In the genomic region with DNA sequence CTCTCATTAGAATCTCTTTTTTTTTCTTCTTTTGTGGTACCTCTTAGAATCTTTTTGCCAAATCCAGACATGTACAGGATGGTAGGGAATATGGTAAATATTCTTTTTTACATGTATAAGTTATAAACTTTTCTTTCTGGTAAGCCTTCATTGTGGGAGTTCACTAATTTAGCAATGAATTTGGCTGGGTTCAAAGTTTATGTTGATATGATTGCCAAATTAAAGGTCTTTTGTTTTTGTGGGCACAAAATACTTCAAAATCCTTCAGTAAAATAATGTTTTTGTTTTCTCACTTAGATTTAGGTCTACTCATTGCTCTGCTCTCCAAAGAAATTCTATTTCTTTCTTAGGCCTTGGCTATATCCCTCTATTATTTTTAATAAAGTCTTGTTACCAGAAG, we compare ENCODE assay signal across 20 cellular contexts.
A peak's percentile ranks its signal among the peaks of the same experiment; 100 is the strongest.
DNase-seq lines count a peak whose midpoint lies in the region; ATAC-seq and TF ChIP-seq lines count a peak whose summit lies in the region.
"Had no signal": no experiment of that assay in that cellular context is flagged by ENCODE, and none has a peak within 500 bp of the region (broad histone marks: within the 10 kb centered on the region; RNA-seq: fewer than 3 reads in every experiment).

No MANE protein-coding gene starts in this region.

- no TSS peak for BruUV-seq in HCT116 (replicated peaks; lab: Mats Ljungman, UMichigan)

- H3K9me3 ChIP-seq in HCT116 (ENCODE audit: control insufficient read depth in 1 of 2, insufficient read depth in 1 of 2, low read depth in 1 of 2, low read length in 2 of 2) (no peaks in the 10 kb centered on the region), liver (ENCODE audit: control insufficient read depth in 4 of 4, low read length in 3 of 4) (no peaks in the 10 kb centered on the region)
- H3K9me3 ChIP-seq: BE2C, BLaER1 had no signal

- CTCF ChIA-PET in HCT116 (lab: Charles Lee): no interaction called here

- TF ChIP-seq CTCF in HCT116 (IDR thresholded peaks at IDR 0.05 in 2 of 3, conservative IDR thresholded peaks at IDR 0.05 in 1 of 3; ENCODE audit: borderline replicate concordance in 1 of 3, insufficient read depth in 1 of 3, low read depth in 2 of 3, low read length in 2 of 3) (no peak), liver (IDR thresholded peaks at IDR 0.05; ENCODE audit: low read depth, low read length, missing input control) (no peak)

- H3K4me2 ChIP-seq in HCT116 (ENCODE audit: low read length): no peak overlapping the region
- H3K4me2 ChIP-seq: BLaER1 had no signal

- H3K36me3 ChIP-seq in HCT116 (ENCODE audit: control insufficient read depth in 1 of 2, insufficient read depth in 2 of 2, low read length in 2 of 2) (no peaks in the 10 kb centered on the region), liver (ENCODE audit: control insufficient read depth in 4 of 4, insufficient read depth in 3 of 4, low read depth in 1 of 4, low read length in 3 of 4) (no peaks in the 10 kb centered on the region), H7 (replicated peaks; ENCODE audit: control insufficient read depth, insufficient read depth, low read length) (no peaks in the 10 kb centered on the region)
- H3K36me3 ChIP-seq: BE2C, BLaER1 had no signal

- H3K9ac ChIP-seq in HCT116 (ENCODE audit: low read length): no peak overlapping the region
- H3K9ac ChIP-seq in liver (ENCODE audit: low read depth in 1 of 2, low read length in 2 of 2): no peak overlapping the region
- H3K9ac ChIP-seq: BLaER1 had no signal

- no peak for DNase-seq in HCT116 (ENCODE audit: low read depth, low spot score)
- no peak for DNase-seq in left lobe of liver (ENCODE audit: low spot score)
- DNase-seq in H7: no peak
- no peak for DNase-seq in GDM1 (lab: John Stamatoyannopoulos, UW)
- DNase-seq: 8988T; ACHN; BE2C; C1 segment of cervical spinal cord; CD4-positive, CD25-positive, alpha-beta regulatory T cell; CD8-positive, alpha-beta memory T cell; COR-L47; DMS 273 treated with DMSO at 0.1 percent for 48 hours; DMS153; DMS53; DMS79; DND-41; EL; GF-D8 had no signal

- no peaks in the 10 kb centered on the region for H3K9me2 ChIP-seq in HCT116 (ENCODE audit: insufficient read depth)

- ATAC-seq in HCT116 (no peak), left lobe of liver (peak; percentile 28)

- no peak for TF ChIP-seq RAD21 in HCT116 (IDR thresholded peaks at IDR 0.05; ENCODE audit: low read depth)
- TF ChIP-seq RAD21 in liver (IDR thresholded peaks at IDR 0.05): no peak

- no peak overlapping the region for H3K27ac ChIP-seq in HCT116 (ENCODE audit: low read depth, low read length)
- no peak overlapping the region for H3K27ac ChIP-seq in liver (ENCODE audit: low read depth in 1 of 2, low read length in 2 of 2)
- H3K27ac ChIP-seq: BLaER1 had no signal

- RAD21 ChIA-PET in HCT116 (lab: Charles Lee; ENCODE audit: low non-redundant PET in 1 of 2, low total read pairs in 2 of 2, uncharacterized antibody in 2 of 2, unreplicated experiment in 2 of 2): no interaction called here

- intact Hi-C loops in HCT116 (cut with micrococcal nuclease): no loop called here

- H3K79me2 ChIP-seq in HCT116 (ENCODE audit: insufficient read depth, low read length): no peaks in the 10 kb centered on the region

- H2AFZ ChIP-seq in HCT116 (ENCODE audit: low read depth, low read length, poor library complexity, severe bottlenecking): peak overlapping the region; percentile 21

- H4K20me1 ChIP-seq in HCT116 (ENCODE audit: insufficient read depth): no peaks in the 10 kb centered on the region
- H4K20me1 ChIP-seq: BLaER1 had no signal

- POLR2A ChIA-PET in HCT116 (lab: Charles Lee): no interaction called here

- TF ChIP-seq POLR2A in HCT116 (IDR thresholded peaks at IDR 0.05; ENCODE audit: borderline replicate concordance, extremely low read depth, insufficient read depth, insufficient read length): no peak

- H3K27me3 ChIP-seq in HCT116 (ENCODE audit: insufficient read depth, low read length) (no peaks in the 10 kb centered on the region), liver (ENCODE audit: control insufficient read depth in 4 of 4, insufficient read depth in 4 of 4, low read length in 3 of 4) (no peaks in the 10 kb centered on the region), H7 (ENCODE audit: control insufficient read depth, insufficient read depth, low read length) (no peaks in the 10 kb centered on the region)
- H3K27me3 ChIP-seq: BE2C, BLaER1 had no signal

- H3K4me3 ChIP-seq in HCT116 (replicated peaks in 1 of 2; ENCODE audit: low read depth in 1 of 2, low read length in 2 of 2) (no peak overlapping the region), liver (ENCODE audit: low read depth in 1 of 3, low read length in 3 of 3) (no peak overlapping the region), H7 (ENCODE audit: insufficient read depth, low read depth, low read length) (no peak overlapping the region)
- H3K4me3 ChIP-seq: BLaER1 had no signal

- no peaks in the 10 kb centered on the region for H3K4me1 ChIP-seq in HCT116 (ENCODE audit: control insufficient read depth in 1 of 2, insufficient read depth in 2 of 2, low read length in 2 of 2)
- no peaks in the 10 kb centered on the region for H3K4me1 ChIP-seq in liver (ENCODE audit: control insufficient read depth in 4 of 4, insufficient read depth in 4 of 4, low read length in 3 of 4)
- H3K4me1 ChIP-seq: BE2C, BLaER1 had no signal

TF ChIP-seq in HCT116, 20 proteins besides CTCF, POLR2A, EP300 and RAD21 (continues in another document):
- TF ChIP-seq ZNF274 (IDR thresholded peaks at IDR 0.05; ENCODE audit: low read depth, low read length) (no peak), EZH2 (IDR thresholded peaks at IDR 0.05) (no peak), SIN3A (IDR thresholded peaks at IDR 0.05; ENCODE audit: low read depth) (no peak), SRF (IDR thresholded peaks at IDR 0.05; ENCODE audit: low read depth) (no peak), ELF1 (IDR thresholded peaks at IDR 0.05; ENCODE audit: borderline replicate concordance, low read depth) (no peak)
- TF ChIP-seq, protein P1, sequence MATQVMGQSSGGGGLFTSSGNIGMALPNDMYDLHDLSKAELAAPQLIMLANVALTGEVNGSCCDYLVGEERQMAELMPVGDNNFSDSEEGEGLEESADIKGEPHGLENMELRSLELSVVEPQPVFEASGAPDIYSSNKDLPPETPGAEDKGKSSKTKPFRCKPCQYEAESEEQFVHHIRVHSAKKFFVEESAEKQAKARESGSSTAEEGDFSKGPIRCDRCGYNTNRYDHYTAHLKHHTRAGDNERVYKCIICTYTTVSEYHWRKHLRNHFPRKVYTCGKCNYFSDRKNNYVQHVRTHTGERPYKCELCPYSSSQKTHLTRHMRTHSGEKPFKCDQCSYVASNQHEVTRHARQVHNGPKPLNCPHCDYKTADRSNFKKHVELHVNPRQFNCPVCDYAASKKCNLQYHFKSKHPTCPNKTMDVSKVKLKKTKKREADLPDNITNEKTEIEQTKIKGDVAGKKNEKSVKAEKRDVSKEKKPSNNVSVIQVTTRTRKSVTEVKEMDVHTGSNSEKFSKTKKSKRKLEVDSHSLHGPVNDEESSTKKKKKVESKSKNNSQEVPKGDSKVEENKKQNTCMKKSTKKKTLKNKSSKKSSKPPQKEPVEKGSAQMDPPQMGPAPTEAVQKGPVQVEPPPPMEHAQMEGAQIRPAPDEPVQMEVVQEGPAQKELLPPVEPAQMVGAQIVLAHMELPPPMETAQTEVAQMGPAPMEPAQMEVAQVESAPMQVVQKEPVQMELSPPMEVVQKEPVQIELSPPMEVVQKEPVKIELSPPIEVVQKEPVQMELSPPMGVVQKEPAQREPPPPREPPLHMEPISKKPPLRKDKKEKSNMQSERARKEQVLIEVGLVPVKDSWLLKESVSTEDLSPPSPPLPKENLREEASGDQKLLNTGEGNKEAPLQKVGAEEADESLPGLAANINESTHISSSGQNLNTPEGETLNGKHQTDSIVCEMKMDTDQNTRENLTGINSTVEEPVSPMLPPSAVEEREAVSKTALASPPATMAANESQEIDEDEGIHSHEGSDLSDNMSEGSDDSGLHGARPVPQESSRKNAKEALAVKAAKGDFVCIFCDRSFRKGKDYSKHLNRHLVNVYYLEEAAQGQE (IDR thresholded peaks at IDR 0.05; ENCODE audit: low read depth): no peak

TF ChIP-seq in liver, 16 proteins besides CTCF, POLR2A, EP300 and RAD21:
- TF ChIP-seq FOXA2 (IDR thresholded peaks at IDR 0.05) (no peak), HNF4A (conservative IDR thresholded peaks at IDR 0.05) (peak; percentile 66), HNF4G (IDR thresholded peaks at IDR 0.05) (peak; percentile 32)
